Comparison of ENCODE assay signal across 9 cellular contexts in genomic region chr20:32333988-32334885, GRCh38. TPM values are rescaled to one million over a fixed set of nuclear protein-coding genes. Genes with fewer than 3 reads are reported as not detected.
A peak's percentile ranks its signal among the peaks of the same experiment; 100 is the strongest.
DNase-seq lines count a peak whose midpoint lies in the region; ATAC-seq and TF ChIP-seq lines count a peak whose summit lies in the region.
"Had no signal": no experiment of that assay in that cellular context is flagged by ENCODE, and none has a peak within 500 bp of the region (broad histone marks: within the 10 kb centered on the region; RNA-seq: fewer than 3 reads in every experiment).

No MANE protein-coding gene starts in this region.

- POLR2A ChIA-PET in A673 (lab: Charles Lee; ENCODE audit: low non-redundant PET): no interaction called here
- POLR2A ChIA-PET in activated CD4-positive, alpha-beta memory T cell treated with anti-CD3 and anti-CD28 coated beads, Interleukin-2, amount 10 ng/mL, durations not matched to agents 7 days and 5 days (lab: Charles Lee): interaction anchor here (0.6 to 3.1 kb wide), 6 partner anchors 10 to 103 kb away, joined by 3 to 71 read pairs (median 4); partner anchors contain the start of gene ASXL1

- H3K9me3 Mint-ChIP-seq in activated CD4-positive, alpha-beta memory T cell treated with anti-CD3 and anti-CD28 coated beads, Interleukin-2, amount 10 ng/mL, durations not matched to agents 7 days and 5 days: no peaks in the 10 kb centered on the region

- H3K27me3 ChIP-seq in A673 (replicated peaks; ENCODE audit: insufficient read depth, low read depth, low read length, poor library complexity): no peaks in the 10 kb centered on the region

- TF ChIP-seq CTCF in A673 (conservative IDR thresholded peaks at IDR 0.05; ENCODE audit: low read depth, low read length): no peak
- TF ChIP-seq CTCF in fibroblast of the aortic adventitia (IDR thresholded peaks at IDR 0.05; ENCODE audit: insufficient read depth, low read length): no peak

- H3K4me3 Mint-ChIP-seq in activated CD4-positive, alpha-beta memory T cell treated with anti-CD3 and anti-CD28 coated beads, Interleukin-2, amount 10 ng/mL, durations not matched to agents 7 days and 5 days: peak overlapping the region; percentile 50

- peak overlapping the region; percentile 13 for H3K27ac ChIP-seq in A673 (ENCODE audit: low read depth, low read length, poor library complexity, severe bottlenecking)

- no peaks in the 10 kb centered on the region for H3K27me3 Mint-ChIP-seq in activated CD4-positive, alpha-beta memory T cell treated with anti-CD3 and anti-CD28 coated beads, Interleukin-2, amount 10 ng/mL, durations not matched to agents 7 days and 5 days

- H3K4me1 Mint-ChIP-seq in activated CD4-positive, alpha-beta memory T cell treated with anti-CD3 and anti-CD28 coated beads, Interleukin-2, amount 10 ng/mL, durations not matched to agents 7 days and 5 days: peaks cover 58% of the 10 kb centered on the region

- ATAC-seq in HG02798 (IDR thresholded peaks at IDR 0.05; ENCODE audit: poor library complexity, unreplicated experiment): peak; percentile 31
- ATAC-seq in HG03097 (IDR thresholded peaks at IDR 0.05; ENCODE audit: low FRiP score, unreplicated experiment): no peak
- ATAC-seq: Panc1 had no signal

- H3K4me1 ChIP-seq in A673 (ENCODE audit: insufficient read depth, low read length, poor library complexity, severe bottlenecking): no peaks in the 10 kb centered on the region

- no TSS peak for BruUV-seq in A673 (replicated peaks; lab: Mats Ljungman, UMichigan)

- CTCF ChIA-PET in A673 (lab: Charles Lee): no interaction called here
- CTCF ChIA-PET in activated CD4-positive, alpha-beta memory T cell treated with anti-CD3 and anti-CD28 coated beads, Interleukin-2, amount 10 ng/mL, durations not matched to agents 7 days and 5 days (lab: Charles Lee): interaction anchor here (1.5 kb wide), 1 partner anchor 23 kb away, joined by 5 read pairs; the partner anchor contains the start of gene ASXL1

- H3K27ac Mint-ChIP-seq in activated CD4-positive, alpha-beta memory T cell treated with anti-CD3 and anti-CD28 coated beads, Interleukin-2, amount 10 ng/mL, durations not matched to agents 7 days and 5 days: peak overlapping the region; percentile 97

- DNase-seq in A673 (ENCODE audit: low spot score) (no peak), fibroblast of the aortic adventitia (ENCODE audit: low read depth) (peak; percentile 10), A172 (ENCODE audit: low spot score) (no peak), NCI-H2107 (lab: John Stamatoyannopoulos, UW) (no peak)
- DNase-seq in activated CD4-positive, alpha-beta memory T cell treated with anti-CD3 and anti-CD28 coated beads, Interleukin-2, amount 10 ng/mL, durations not matched to agents 7 days and 5 days: peak; percentile 70
- peak; percentile 58 to 66 for DNase-seq in stimulated activated CD4-positive, alpha-beta T cell treated with anti-CD3 and anti-CD28 coated beads, Interleukin-2, amount 100 ng/mL, for 24 hours

- H3K36me3 ChIP-seq in A673 (ENCODE audit: insufficient read depth, low read length, poor library complexity, severe bottlenecking): peaks cover 16% of the 10 kb centered on the region

- peaks cover 44% of the 10 kb centered on the region for H3K36me3 Mint-ChIP-seq in activated CD4-positive, alpha-beta memory T cell treated with anti-CD3 and anti-CD28 coated beads, Interleukin-2, amount 10 ng/mL, durations not matched to agents 7 days and 5 days (ENCODE audit: low read depth)

- no peaks in the 10 kb centered on the region for H3K9me3 ChIP-seq in A673 (ENCODE audit: low read depth, low read length, poor library complexity, severe bottlenecking)

- intact Hi-C loops in A673 (cut with micrococcal nuclease; ENCODE audit: unreplicated experiment): loop anchor here (10.0 kb wide), 1 partner anchor 321 kb away; no protein-coding TSS in a partner anchor

- H3K4me3 ChIP-seq in A673 (ENCODE audit: low read depth, low read length, poor library complexity, severe bottlenecking): no peak overlapping the region
- no peak overlapping the region for H3K4me3 ChIP-seq in fibroblast of the aortic adventitia (ENCODE audit: low read depth, low read length)

RNA-seq across cellular contexts. Expression of gene ASXL1, which starts 23.9 kb away (rescaled TPM):
- total RNA-seq in A673 (2021) (96.9 and 101 TPM in 2 replicates), fibroblast of the aortic adventitia (ENCODE audit: low replicate concordance) (57.4 and 85.9 TPM in 2 replicates)
- total RNA-seq in activated CD4-positive, alpha-beta memory T cell treated with anti-CD3 and anti-CD28 coated beads, Interleukin-2, amount 10 ng/mL, durations not matched to agents 7 days and 5 days: 100 to 1,000 TPM; 113 to 118 TPM
- 49.2 and 49.7 TPM in 2 replicates for total RNA-seq in A172 (2014; rRNA removed; shearing (Covaris generic))

RNA-seq across cellular contexts. Expression of gene KIF3B, which starts 56.8 kb away (rescaled TPM):
- total RNA-seq in A673 (2021) (24.3 and 25.4 TPM in 2 replicates), fibroblast of the aortic adventitia (ENCODE audit: low replicate concordance) (33.1 and 36.8 TPM in 2 replicates)
- total RNA-seq in activated CD4-positive, alpha-beta memory T cell treated with anti-CD3 and anti-CD28 coated beads, Interleukin-2, amount 10 ng/mL, durations not matched to agents 7 days and 5 days: 10 to 100 TPM; 23.1 to 23.4 TPM
- 33.8 and 42.7 TPM in 2 replicates for total RNA-seq in A172 (2014; rRNA removed; shearing (Covaris generic))

Comparison
In these comparisons a context has a peak if more than half of its experiments do, and no peak if none do; other contexts are left out.
1. DNase-seq: peak in activated CD4-positive, alpha-beta memory T cell treated with anti-CD3 and anti-CD28 coated beads, Interleukin-2, amount 10 ng/mL, durations not matched to agents 7 days and 5 days (single experiment), fibroblast of the aortic adventitia (single experiment) and stimulated activated CD4-positive, alpha-beta T cell treated with anti-CD3 and anti-CD28 coated beads, Interleukin-2, amount 100 ng/mL, for 24 hours (2 of 2); none in A673 (single experiment), A172 (single experiment) and NCI-H2107 (single experiment).